In genomic region chr1:24255226-24255625, GRCh38 we compare ENCODE assay signal across 1 cellular context.
TF ChIP-seq lines count a peak whose summit lies in the region.

No MANE protein-coding gene starts in this region.

TF ChIP-seq in K562, 482 proteins besides CTCF, POLR2A, EP300 and RAD21 (continued from another document and continues in another):
- TF ChIP-seq THAP12 (CRISPR knock-in tag; IDR thresholded peaks at IDR 0.05) = no peak
- no peak for TF ChIP-seq HDGF (IDR thresholded peaks at IDR 0.05)
- TF ChIP-seq SMAD3 (CRISPR knock-in tag; conservative IDR thresholded peaks at IDR 0.05) = no peak
- no peak for TF ChIP-seq CHD1 (IDR thresholded peaks at IDR 0.05; ENCODE audit: low read length)
- no peak for TF ChIP-seq PTTG1 (tag; IDR thresholded peaks at IDR 0.05; ENCODE audit: low read depth)
- TF ChIP-seq MEIS2 (IDR thresholded peaks at IDR 0.05; ENCODE audit: partially characterized antibody) = no peak
- TF ChIP-seq ZMIZ1 (IDR thresholded peaks at IDR 0.05; ENCODE audit: low read depth in 2 of 2, low read length in 2 of 2) = no peak
- TF ChIP-seq FOXO4 (CRISPR knock-in tag; IDR thresholded peaks at IDR 0.05) = no peak
- TF ChIP-seq MAFG (tag; conservative IDR thresholded peaks at IDR 0.05) = peak; percentile 94
- no peak for TF ChIP-seq THRB (CRISPR knock-in tag; conservative IDR thresholded peaks at IDR 0.05)
- TF ChIP-seq CEBPB (tag; IDR thresholded peaks at IDR 0.05) = peak; percentile 22; the same call in 1 of the 2 replicates
- TF ChIP-seq ZNF398 (CRISPR knock-in tag; IDR thresholded peaks at IDR 0.05) = no peak
- no peak for TF ChIP-seq ZNF444 (CRISPR knock-in tag; IDR thresholded peaks at IDR 0.05)
- no peak for TF ChIP-seq ZNF124 (CRISPR knock-in tag; IDR thresholded peaks at IDR 0.05)
- TF ChIP-seq C11orf30 (IDR thresholded peaks at IDR 0.05; ENCODE audit: low read depth) = peak; percentile 62; the same call in 1 of the 2 replicates
- no peak for TF ChIP-seq NR4A1 (CRISPR knock-in tag; IDR thresholded peaks at IDR 0.05)
- TF ChIP-seq NR4A1 (tag; IDR thresholded peaks at IDR 0.05) = no peak
- no peak for TF ChIP-seq GMEB1 (CRISPR knock-in tag; IDR thresholded peaks at IDR 0.05)
- peak; percentile 73; the same call in 1 of the 2 replicates for TF ChIP-seq MAFF (IDR thresholded peaks at IDR 0.05; ENCODE audit: low read length)
- no peak for TF ChIP-seq SRSF3 (IDR thresholded peaks at IDR 0.05; ENCODE audit: insufficient read depth, low read length)
- no peak for TF ChIP-seq XRCC5 (IDR thresholded peaks at IDR 0.05; ENCODE audit: low read depth, low read length)
- TF ChIP-seq SMAD4 (CRISPR knock-in tag; conservative IDR thresholded peaks at IDR 0.05) = no peak
- no peak for TF ChIP-seq SNIP1 (IDR thresholded peaks at IDR 0.05; ENCODE audit: low read depth)
- no peak for TF ChIP-seq SREBF2 (CRISPR knock-in tag; IDR thresholded peaks at IDR 0.05)
- peak; percentile 82 for TF ChIP-seq NFE2L1 (tag; IDR thresholded peaks at IDR 0.05; ENCODE audit: borderline replicate concordance, low read depth)
- TF ChIP-seq DMBX1 (CRISPR knock-in tag; IDR thresholded peaks at IDR 0.05; ENCODE audit: borderline replicate concordance) = no peak
- TF ChIP-seq ZNF311 (CRISPR knock-in tag; IDR thresholded peaks at IDR 0.05) = no peak
- no peak for TF ChIP-seq ZNF778 (CRISPR knock-in tag; IDR thresholded peaks at IDR 0.05)
- no peak for TF ChIP-seq CHD7 (IDR thresholded peaks at IDR 0.05; ENCODE audit: low read depth, low read length)
- no peak for TF ChIP-seq NUFIP1 (IDR thresholded peaks at IDR 0.05; ENCODE audit: partially characterized antibody)
- TF ChIP-seq SP1 (CRISPR knock-in tag; IDR thresholded peaks at IDR 0.05) = no peak
- no peak for TF ChIP-seq HEY1 (CRISPR knock-in tag; IDR thresholded peaks at IDR 0.05; ENCODE audit: borderline replicate concordance)
- TF ChIP-seq FOXP4 (CRISPR knock-in tag; IDR thresholded peaks at IDR 0.05; ENCODE audit: borderline replicate concordance) = no peak
